8 cellular contexts compared by ENCODE assay signal in genomic region chr7:139232377-139232717, GRCh38. TPM values are rescaled to one million over a fixed set of nuclear protein-coding genes. Genes with fewer than 3 reads are reported as not detected.
DNase-seq lines count a peak whose midpoint lies in the region; ATAC-seq, FAIRE-seq and TF ChIP-seq lines count a peak whose summit lies in the region.

No MANE protein-coding gene starts in this region.

- no peak overlapping the region for H3K4me3 ChIP-seq in KMS-11 (IDR thresholded peaks at IDR 0.05; ENCODE audit: insufficient read depth, low read depth, low read length)
- peak overlapping the region; percentile 92 for H3K4me3 ChIP-seq in bronchial epithelial cell (ENCODE audit: low read depth, low read length)
- peak overlapping the region; percentile 52 for H3K4me3 ChIP-seq in mucosa of stomach (ENCODE audit: low read length)

- peak overlapping the region; percentile 81 for H3K27ac Mint-ChIP-seq in CD4-positive, alpha-beta T cell

- no peaks in the 10 kb centered on the region for H3K27me3 ChIP-seq in CD4-positive, alpha-beta T cell (ENCODE audit: control insufficient read depth, insufficient read depth, low read length)
- no peaks in the 10 kb centered on the region for H3K27me3 ChIP-seq in KMS-11 (ENCODE audit: insufficient read depth, low read depth)
- no peaks in the 10 kb centered on the region for H3K27me3 ChIP-seq in bronchial epithelial cell (ENCODE audit: control insufficient read depth, insufficient read depth, low read length)
- no peaks in the 10 kb centered on the region for H3K27me3 ChIP-seq in mucosa of stomach (ENCODE audit: control insufficient read depth, insufficient read depth, low read length)

- peaks cover 36% of the 10 kb centered on the region for H3K79me2 ChIP-seq in KMS-11 (ENCODE audit: insufficient read depth, low read depth)

- no peaks in the 10 kb centered on the region for H3K9me3 Mint-ChIP-seq in CD4-positive, alpha-beta T cell

- peaks cover 5% of the 10 kb centered on the region for H3K27me3 Mint-ChIP-seq in CD4-positive, alpha-beta T cell

- peaks cover 16% of the 10 kb centered on the region for H3K36me3 Mint-ChIP-seq in CD4-positive, alpha-beta T cell (ENCODE audit: low read depth)

- peak overlapping the region; percentile 20; the same call in 1 of the 2 replicates for H2AFZ ChIP-seq in KMS-11 (ENCODE audit: low read depth)

- H3K4me1 Mint-ChIP-seq in CD4-positive, alpha-beta T cell (ENCODE audit: low read depth) = peaks cover 54% of the 10 kb centered on the region

- TF ChIP-seq CTCF in CD4-positive, alpha-beta T cell (IDR thresholded peaks at IDR 0.05) = no peak
- TF ChIP-seq CTCF in KMS-11 (conservative IDR thresholded peaks at IDR 0.05; ENCODE audit: low read depth, low read length) (no peak), bronchial epithelial cell (IDR thresholded peaks at IDR 0.05; ENCODE audit: insufficient read depth, low read length, severe bottlenecking) (no peak), GM10248 (IDR thresholded peaks at IDR 0.05; ENCODE audit: control extremely low read depth, extremely low read depth, low read depth, missing control alignments) (no peak)

- no peaks in the 10 kb centered on the region for H4K20me1 ChIP-seq in KMS-11 (ENCODE audit: insufficient read depth)

- FAIRE-seq in bronchial epithelial cell (lab: Jason Lieb, UNC) = no peak

- H3K36me3 ChIP-seq in KMS-11 (ENCODE audit: insufficient read depth) = no peaks in the 10 kb centered on the region
- no peaks in the 10 kb centered on the region for H3K36me3 ChIP-seq in bronchial epithelial cell (ENCODE audit: control insufficient read depth, insufficient read depth, low read length)
- H3K36me3 ChIP-seq in mucosa of stomach (ENCODE audit: control insufficient read depth, insufficient read depth, low read length) = no peaks in the 10 kb centered on the region

- ATAC-seq in CD4-positive, alpha-beta T cell (ENCODE audit: poor library complexity) = peak; percentile 8
- ATAC-seq in GM18909 (IDR thresholded peaks at IDR 0.05; ENCODE audit: poor library complexity, unreplicated experiment) (no peak), HG03039 (IDR thresholded peaks at IDR 0.05; ENCODE audit: unreplicated experiment) (no peak)

- intact Hi-C loops in CD4-positive, alpha-beta T cell (cut with DNase I, micrococcal nuclease) = loop anchor here (5.0 to 10.0 kb wide), 4 partner anchors 105 to 778 kb away; partner anchors contain the start of genes FMC1 (in 1 of the 2) and ZC3HAV1 (in 1 of the 2)

- H3K27ac ChIP-seq in CD4-positive, alpha-beta T cell (ENCODE audit: low read depth, low read length) = no peak overlapping the region
- no peak overlapping the region for H3K27ac ChIP-seq in KMS-11

- CTCF ChIA-PET in CD4-positive, alpha-beta T cell (lab: Charles Lee) = interaction anchor here (0.6 kb wide), 2 partner anchors 83 to 1150 kb away, joined by 3 to 4 read pairs; no protein-coding TSS in a partner anchor
- CTCF ChIA-PET in GM10248 (lab: Yijun Ruan, JAX) = interaction anchor here (1.2 to 2.3 kb wide), 3 partner anchors 10 to 346 kb away, joined by 3 to 7 read pairs (median 4); no protein-coding TSS in a partner anchor

- H3K4me1 ChIP-seq in KMS-11 (ENCODE audit: low read depth, poor library complexity, severe bottlenecking) (peaks cover 26% of the 10 kb centered on the region), mucosa of stomach (ENCODE audit: control insufficient read depth, insufficient read depth, low read length) (peaks cover 17% of the 10 kb centered on the region)

- H3K9ac ChIP-seq in KMS-11 (peak overlapping the region; percentile 83; the same call in 1 of the 2 replicates), mucosa of stomach (ENCODE audit: low read length) (peak overlapping the region; percentile 62)

- H3K4me3 Mint-ChIP-seq in CD4-positive, alpha-beta T cell = peak overlapping the region; percentile 94

- no peaks in the 10 kb centered on the region for H3K9me3 ChIP-seq in CD4-positive, alpha-beta T cell (ENCODE audit: control insufficient read depth, low read length)
- H3K9me3 ChIP-seq in mucosa of stomach (ENCODE audit: control insufficient read depth, low read length) = no peaks in the 10 kb centered on the region

- peak overlapping the region; percentile 78 for H3K4me2 ChIP-seq in KMS-11

- POLR2A ChIA-PET in CD4-positive, alpha-beta T cell (lab: Charles Lee) = interaction anchor here (0.8 to 3.5 kb wide), 3 partner anchors 20 to 129 kb away, joined by 3 to 20 read pairs (median 3); partner anchors contain the start of gene LUC7L2
- POLR2A ChIA-PET in GM10248 (lab: Yijun Ruan, JAX) = no interaction called here

- peak in 1 of 10 experiments; percentile 1 for DNase-seq in CD4-positive, alpha-beta T cell
- DNase-seq in bronchial epithelial cell (ENCODE audit: low read depth) = peak; percentile 45
- no peak for DNase-seq in middle frontal gyrus (ENCODE audit: extremely low spot score, low spot score)
- no peak for DNase-seq in GM10248 (ENCODE audit: extremely low spot score)

RNA-seq across cellular contexts. Expression of gene UBN2, which starts 1.3 kb away (rescaled TPM):
- 10 to 100 TPM in 1 of 2 experiments, 1 to 10 TPM in 1; 9.6 to 13.3 TPM for total RNA-seq in CD4-positive, alpha-beta T cell
- 5.0 and 5.8 TPM in 2 replicates for total RNA-seq in bronchial epithelial cell
